Comparison of ENCODE assay signal across 10 cellular contexts in the genomic region with DNA sequence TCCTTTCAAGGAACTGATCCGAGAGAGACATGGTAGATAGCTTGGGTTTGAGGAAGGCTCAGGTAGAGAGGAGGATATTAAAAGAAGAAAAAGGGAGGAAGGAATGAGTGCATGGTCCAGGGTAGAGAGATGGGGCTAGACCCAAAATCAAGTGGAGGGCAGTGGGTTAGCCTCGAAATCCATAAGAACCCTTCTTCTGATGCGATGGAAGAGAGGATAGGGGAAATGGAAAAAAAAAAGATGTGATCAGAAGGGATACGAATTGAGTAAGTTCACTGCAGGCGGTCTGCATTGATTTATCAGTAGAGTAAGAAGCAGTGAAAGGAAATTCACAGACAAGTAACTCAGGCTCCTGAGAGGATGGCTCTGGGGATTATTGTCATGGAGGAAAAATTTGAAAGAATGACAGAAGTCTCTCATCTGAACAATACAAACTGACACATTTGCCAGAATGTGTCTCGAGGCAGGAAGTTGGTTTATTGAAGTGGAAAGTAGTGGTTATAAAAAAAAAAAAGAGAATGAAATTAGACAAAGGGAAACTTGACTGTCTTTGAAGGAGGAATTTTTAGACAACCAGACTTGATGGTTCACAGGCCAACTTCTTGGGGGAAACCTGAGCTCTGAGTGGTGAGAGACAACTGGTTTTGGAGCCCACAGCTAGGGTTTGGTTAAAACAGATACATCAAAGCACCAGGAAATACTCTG. TPM values are rescaled to one million over a fixed set of nuclear protein-coding genes. Genes with fewer than 3 reads are reported as not detected.
DNase-seq lines count a peak whose midpoint lies in the region; ATAC-seq and TF ChIP-seq lines count a peak whose summit lies in the region.
"Had no signal": no experiment of that assay in that cellular context is flagged by ENCODE, and none has a peak within 500 bp of the region (broad histone marks: within the 10 kb centered on the region; RNA-seq: fewer than 3 reads in every experiment).

No MANE protein-coding gene starts in this region.

- WGBS in aorta, 2 donors, result 80 to 81% methylated on average over 6 of the region's 6 CpGs
- 90 to 91% methylated on average over 6 of the region's 6 CpGs for WGBS in body of pancreas, 2 donors

- peak overlapping the region; percentile 7 to 61 for H3K4me3 Mint-ChIP-seq in activated T-cell treated with anti-CD3 and anti-CD28 coated beads, Interleukin-2, amount 50 U/mL, for 72 hours
- no peak overlapping the region for H3K4me3 Mint-ChIP-seq in stimulated activated effector memory CD8-positive, alpha-beta T cell treated with anti-CD3 and anti-CD28 coated beads, Interleukin-12 subunit alpha, Interleukin-12 subunit beta, amount 100 ng/mL, for 72 hours

- H3K27ac Mint-ChIP-seq in activated T-cell treated with anti-CD3 and anti-CD28 coated beads, Interleukin-2, amount 50 U/mL, for 72 hours, result peak overlapping the region; percentile 53
- H3K27ac Mint-ChIP-seq in stimulated activated effector memory CD8-positive, alpha-beta T cell treated with anti-CD3 and anti-CD28 coated beads, Interleukin-12 subunit alpha, Interleukin-12 subunit beta, amount 100 ng/mL, for 72 hours, result no peak overlapping the region

- H3K4me1 ChIP-seq in aorta (ENCODE audit: control insufficient read depth in 1 of 2, insufficient read depth in 2 of 2, low read length in 2 of 2) (peaks cover 6 to 25% of the 10 kb centered on the region in 2 donors), body of pancreas (peaks cover 35% of the 10 kb centered on the region)

- ATAC-seq in HG03060 (IDR thresholded peaks at IDR 0.05; ENCODE audit: low read depth, unreplicated experiment) (peak; percentile 47), aorta (ENCODE audit: low FRiP score) (no peak), body of pancreas (no peak)
- ATAC-seq in activated T-cell treated with anti-CD3 and anti-CD28 coated beads, Interleukin-2, amount 50 U/mL, for 72 hours (replicated peaks in 1 of 2), result peak; percentile 82 to 85
- peak; percentile 81 for ATAC-seq in stimulated activated effector memory CD8-positive, alpha-beta T cell treated with anti-CD3 and anti-CD28 coated beads, Interleukin-12 subunit alpha, Interleukin-12 subunit beta, amount 100 ng/mL, for 72 hours
- ATAC-seq: lower lobe of right lung had no signal

- H3K4me3 ChIP-seq in aorta (ENCODE audit: low read length in 2 of 2) (no peak overlapping the region), body of pancreas (no peak overlapping the region)
- H3K4me3 ChIP-seq: lower lobe of right lung had no signal

- TF ChIP-seq CTCF in body of pancreas (IDR thresholded peaks at IDR 0.05), result no peak

- H3K27me3 ChIP-seq in aorta (ENCODE audit: control insufficient read depth in 1 of 2, insufficient read depth in 2 of 2, low read length in 1 of 2) (no peaks in the 10 kb centered on the region), body of pancreas (no peaks in the 10 kb centered on the region)

- no peaks in the 10 kb centered on the region for H3K36me3 Mint-ChIP-seq in activated T-cell treated with anti-CD3 and anti-CD28 coated beads, Interleukin-2, amount 50 U/mL, for 72 hours (ENCODE audit: insufficient read depth in 2 of 2)
- no peaks in the 10 kb centered on the region for H3K36me3 Mint-ChIP-seq in stimulated activated effector memory CD8-positive, alpha-beta T cell treated with anti-CD3 and anti-CD28 coated beads, Interleukin-12 subunit alpha, Interleukin-12 subunit beta, amount 100 ng/mL, for 72 hours

- intact Hi-C loops in aorta (cut with DNase I) (no loop called here), body of pancreas (cut with DNase I) (no loop called here)

- DNase-seq in activated T-cell treated with anti-CD3 and anti-CD28 coated beads for 48 hours (ENCODE audit: low read depth) (peak; percentile 13), NCI-H82 treated with DMSO at 0.1 percent for 48 hours (lab: John Stamatoyannopoulos, UW; ENCODE audit: unreplicated experiment) (no peak), aorta (no peak), body of pancreas (no peak)
- DNase-seq in activated T-cell treated with anti-CD3 and anti-CD28 coated beads, Interleukin-2, amount 50 U/mL, for 1 hour, result no peak
- peak; percentile 20 to 40 for DNase-seq in activated T-cell treated with anti-CD3 and anti-CD28 coated beads, Interleukin-2, amount 50 U/mL, for 72 hours
- DNase-seq in stimulated activated effector memory CD8-positive, alpha-beta T cell treated with anti-CD3 and anti-CD28 coated beads, Interleukin-12 subunit alpha, Interleukin-12 subunit beta, amount 100 ng/mL, for 72 hours (ENCODE audit: low spot score in 2 of 2), result no peak
- DNase-seq: lower lobe of right lung, SHP77 treated with DMSO at 0.1 percent for 48 hours had no signal

- H3K9me3 ChIP-seq in aorta (ENCODE audit: control insufficient read depth, low read length) (no peaks in the 10 kb centered on the region), body of pancreas (no peaks in the 10 kb centered on the region)
- H3K9me3 ChIP-seq: lower lobe of right lung had no signal

- peaks cover 0 to 2% of the 10 kb centered on the region in 2 donors for H3K36me3 ChIP-seq in aorta (ENCODE audit: control insufficient read depth in 1 of 2, insufficient read depth in 2 of 2, low read length in 1 of 2)
- no peaks in the 10 kb centered on the region for H3K36me3 ChIP-seq in body of pancreas (replicated peaks in 1 of 2; ENCODE audit: insufficient read depth in 1 of 2, low read depth in 2 of 2)
- H3K36me3 ChIP-seq: lower lobe of right lung had no signal

- peaks cover 12% of the 10 kb centered on the region for H3K27me3 Mint-ChIP-seq in activated T-cell treated with anti-CD3 and anti-CD28 coated beads, Interleukin-2, amount 50 U/mL, for 72 hours (ENCODE audit: low read depth)

- no peaks in the 10 kb centered on the region for H3K9me3 Mint-ChIP-seq in activated T-cell treated with anti-CD3 and anti-CD28 coated beads, Interleukin-2, amount 50 U/mL, for 72 hours
- no peaks in the 10 kb centered on the region for H3K9me3 Mint-ChIP-seq in stimulated activated effector memory CD8-positive, alpha-beta T cell treated with anti-CD3 and anti-CD28 coated beads, Interleukin-12 subunit alpha, Interleukin-12 subunit beta, amount 100 ng/mL, for 72 hours

- TF ChIP-seq POLR2A in body of pancreas (IDR thresholded peaks at IDR 0.05), result no peak

- peaks cover 52% of the 10 kb centered on the region for H3K4me1 Mint-ChIP-seq in activated T-cell treated with anti-CD3 and anti-CD28 coated beads, Interleukin-2, amount 50 U/mL, for 72 hours (ENCODE audit: low read depth)
- H3K4me1 Mint-ChIP-seq in stimulated activated effector memory CD8-positive, alpha-beta T cell treated with anti-CD3 and anti-CD28 coated beads, Interleukin-12 subunit alpha, Interleukin-12 subunit beta, amount 100 ng/mL, for 72 hours, result peaks cover 17% of the 10 kb centered on the region

- H3K27ac ChIP-seq in aorta (ENCODE audit: low read depth in 1 of 2, low read length in 2 of 2) (peak overlapping the region in 1 of 2 donors; percentile 28), body of pancreas (no peak overlapping the region)
- H3K27ac ChIP-seq: lower lobe of right lung had no signal

RNA-seq across cellular contexts. Expression of gene PPFIBP1, which starts 10.2 kb away (rescaled TPM):
- 1 to 10 TPM; 7.5 to 8.1 TPM for total RNA-seq in activated T-cell treated with anti-CD3 and anti-CD28 coated beads, Interleukin-2, amount 50 U/mL, for 72 hours
- total RNA-seq in aorta, result 100 to 1,000 TPM; 175 to 247 TPM
- polyA plus RNA-seq in aorta, result 10 to 100 TPM; 29.7 to 41.8 TPM
- 10 to 100 TPM; 63.9 to 67.5 TPM for total RNA-seq in body of pancreas

Comparison
In these comparisons a context has a peak if more than half of its experiments do, and no peak if none do; other contexts are left out.
1. DNase-seq: peak in activated T-cell treated with anti-CD3 and anti-CD28 coated beads for 48 hours (single experiment) and activated T-cell treated with anti-CD3 and anti-CD28 coated beads, Interleukin-2, amount 50 U/mL, for 72 hours (2 of 2); none in activated T-cell treated with anti-CD3 and anti-CD28 coated beads, Interleukin-2, amount 50 U/mL, for 1 hour (single experiment), stimulated activated effector memory CD8-positive, alpha-beta T cell treated with anti-CD3 and anti-CD28 coated beads, Interleukin-12 subunit alpha, Interleukin-12 subunit beta, amount 100 ng/mL, for 72 hours (0 of 2), NCI-H82 treated with DMSO at 0.1 percent for 48 hours (single experiment), aorta (0 of 2) and body of pancreas (0 of 4).
2. ATAC-seq: peak in HG03060 (single experiment), activated T-cell treated with anti-CD3 and anti-CD28 coated beads, Interleukin-2, amount 50 U/mL, for 72 hours (2 of 2) and stimulated activated effector memory CD8-positive, alpha-beta T cell treated with anti-CD3 and anti-CD28 coated beads, Interleukin-12 subunit alpha, Interleukin-12 subunit beta, amount 100 ng/mL, for 72 hours (single experiment); none in aorta (single experiment) and body of pancreas (single experiment).
3. RNA of gene PPFIBP1, which starts 10.2 kb away (total RNA-seq): 175 to 247 TPM in aorta and 63.9 to 67.5 TPM in body of pancreas; 7.5 to 8.1 TPM in activated T-cell treated with anti-CD3 and anti-CD28 coated beads, Interleukin-2, amount 50 U/mL, for 72 hours; every median in the first group is over 4 times any median in the second.